Comparison of ENCODE assay signal across 15 cellular contexts in the genomic region with DNA sequence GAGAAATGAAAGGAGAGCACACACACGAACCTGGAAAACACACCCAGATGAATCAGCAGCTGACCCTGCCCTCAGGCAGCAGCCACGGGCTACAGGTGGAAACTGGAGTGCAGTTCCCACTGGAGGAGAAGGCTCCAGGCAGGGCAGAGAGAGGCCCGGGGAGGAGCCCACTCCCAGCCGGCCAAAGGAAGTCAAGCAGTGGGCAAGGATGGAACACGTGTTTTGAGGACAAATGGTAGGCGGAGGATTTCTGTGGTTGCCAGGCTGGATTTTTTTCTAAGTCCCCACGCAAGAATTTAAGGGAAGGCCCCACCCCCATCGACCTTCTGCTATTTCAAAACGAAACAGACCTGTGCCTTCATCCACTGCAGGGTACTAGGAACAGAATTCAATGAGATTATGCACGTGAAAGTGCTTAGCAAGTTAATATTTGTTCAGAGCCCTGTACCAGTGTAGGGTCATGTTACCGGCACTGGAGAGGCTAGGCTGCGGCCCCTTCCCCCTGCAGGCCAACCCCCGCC. TPM values are rescaled to one million over a fixed set of nuclear protein-coding genes. Genes with fewer than 3 reads are reported as not detected.
DNase-seq lines count a peak whose midpoint lies in the region; ATAC-seq and TF ChIP-seq lines count a peak whose summit lies in the region.
"Had no signal": no experiment of that assay in that cellular context is flagged by ENCODE, and none has a peak within 500 bp of the region (broad histone marks: within the 10 kb centered on the region; RNA-seq: fewer than 3 reads in every experiment).

No MANE protein-coding gene starts in this region.

- intact Hi-C loops in adrenal gland (cut with DNase I): loop anchor here in 1 of 2 donors (10.0 kb wide), 1 partner anchor 69 kb away; no protein-coding TSS in a partner anchor

- TF ChIP-seq CTCF in Peyer's patch (IDR thresholded peaks at IDR 0.05) (no peak), adrenal gland (IDR thresholded peaks at IDR 0.05) (no peak)

- TF ChIP-seq POLR2A in Peyer's patch (IDR thresholded peaks at IDR 0.05): peak in 1 of 2 donors; percentile 49
- TF ChIP-seq POLR2A in adrenal gland (IDR thresholded peaks at IDR 0.05): no peak

- H3K36me3 ChIP-seq in Peyer's patch: no peaks in the 10 kb centered on the region
- H3K36me3 ChIP-seq in adrenal gland (replicated peaks in 1 of 2): no peaks in the 10 kb centered on the region
- H3K36me3 ChIP-seq: BLaER1, breast epithelium had no signal

- WGBS in adrenal gland, 4 donors: 67 to 72% (median 69%) methylated on average over 11 to 13 of the region's 13 CpGs

- H3K27me3 ChIP-seq in Peyer's patch (peaks cover 0 to under 1% of the 10 kb centered on the region in 2 donors), adrenal gland (no peaks in the 10 kb centered on the region)
- H3K27me3 ChIP-seq: breast epithelium had no signal

- H3K36me3 Mint-ChIP-seq in activated T-cell treated with anti-CD3 and anti-CD28 coated beads, Interleukin-2, amount 50 U/mL, for 4 hours (ENCODE audit: insufficient read depth): no peaks in the 10 kb centered on the region

- H3K4me1 ChIP-seq in Peyer's patch (peaks cover 0 to 20% (median 4%) of the 10 kb centered on the region in 4 donors), adrenal gland (replicated peaks in 1 of 2) (peaks cover 0 to 32% of the 10 kb centered on the region in 2 donors)
- H3K4me1 ChIP-seq: breast epithelium had no signal

- H3K27me3 Mint-ChIP-seq in activated T-cell treated with anti-CD3 and anti-CD28 coated beads, Interleukin-2, amount 50 U/mL, for 4 hours (ENCODE audit: low read depth): peaks cover 54% of the 10 kb centered on the region

- H3K4me3 Mint-ChIP-seq in activated T-cell treated with anti-CD3 and anti-CD28 coated beads, Interleukin-2, amount 50 U/mL, for 4 hours: no peak overlapping the region
- H3K4me3 Mint-ChIP-seq: activated naive CD4-positive, alpha-beta T cell treated with anti-CD3 and anti-CD28 coated beads for 36 hours had no signal

- H3K4me3 ChIP-seq in Peyer's patch (peak overlapping the region in 1 of 4 donors; percentile 24), adrenal gland (no peak overlapping the region)
- H3K4me3 ChIP-seq: BLaER1, breast epithelium had no signal

- H3K27ac ChIP-seq in Peyer's patch (peak overlapping the region in 3 of 4 donors; percentile 53 to 90 (median 74)), temporal lobe (ENCODE audit: low read depth, low read length) (peak overlapping the region; percentile 9), adrenal gland (no peak overlapping the region)
- H3K27ac ChIP-seq: BLaER1, breast epithelium had no signal

- DNase-seq in NCI-H2029 treated with DMSO at 0.1 percent for 48 hours (lab: John Stamatoyannopoulos, UW) (peak; percentile 70), Peyer's patch (peak in 2 of 3 donors; percentile 69 to 74), left kidney (ENCODE audit: low read depth, low spot score) (peak; percentile 59), adrenal gland (no peak)
- no peak for DNase-seq in activated T-cell treated with anti-CD3 and anti-CD28 coated beads, Interleukin-2, amount 50 U/mL, for 4 hours
- DNase-seq: activated CD4-positive, CD25-positive, alpha-beta regulatory T cell; activated naive CD4-positive, alpha-beta T cell treated with anti-CD3 and anti-CD28 coated beads for 36 hours; DND-41; IMR-90; occipital lobe; SW 1271 had no signal

- no peak for ATAC-seq in HG02798 (IDR thresholded peaks at IDR 0.05; ENCODE audit: poor library complexity, unreplicated experiment)
- ATAC-seq in activated T-cell treated with anti-CD3 and anti-CD28 coated beads, Interleukin-2, amount 50 U/mL, for 4 hours: no peak

- peaks cover 8% of the 10 kb centered on the region for H3K4me1 Mint-ChIP-seq in activated T-cell treated with anti-CD3 and anti-CD28 coated beads, Interleukin-2, amount 50 U/mL, for 4 hours (ENCODE audit: low read depth)

- H3K9me3 Mint-ChIP-seq in activated T-cell treated with anti-CD3 and anti-CD28 coated beads, Interleukin-2, amount 50 U/mL, for 4 hours: no peaks in the 10 kb centered on the region
- H3K9me3 Mint-ChIP-seq: activated naive CD4-positive, alpha-beta T cell treated with anti-CD3 and anti-CD28 coated beads for 36 hours had no signal

- no peaks in the 10 kb centered on the region for H3K9me3 ChIP-seq in Peyer's patch
- H3K9me3 ChIP-seq in adrenal gland (replicated peaks in 1 of 3): no peaks in the 10 kb centered on the region
- H3K9me3 ChIP-seq: BLaER1, breast epithelium had no signal

RNA-seq across cellular contexts. Expression of a gene that starts 6.8 kb away (rescaled TPM):
- 100 to 1,000 TPM in 1 of 4 donors, 10 to 100 TPM in 3; 20.6 to 135 (median 78.2) TPM for total RNA-seq in Peyer's patch
- total RNA-seq in temporal lobe: 2.0 TPM
- total RNA-seq in adrenal gland: 10 to 100 TPM; 13.4 to 26.7 (median 18.7) TPM
- 10 to 100 TPM in 1 of 3 donors, 1 to 10 TPM in 2; 7.4 to 37.2 (median 9.2) TPM for polyA plus RNA-seq in adrenal gland
- under 1 TPM; 0.11 to 0.33 (median 0.24) TPM for total RNA-seq in activated T-cell treated with anti-CD3 and anti-CD28 coated beads, Interleukin-2, amount 50 U/mL, for 4 hours

Comparison
In these comparisons a context has a peak if more than half of its experiments do, and no peak if none do; other contexts are left out.
1. DNase-seq: peak in NCI-H2029 treated with DMSO at 0.1 percent for 48 hours (single experiment), Peyer's patch (2 of 3) and left kidney (single experiment); none in adrenal gland (0 of 7) and activated T-cell treated with anti-CD3 and anti-CD28 coated beads, Interleukin-2, amount 50 U/mL, for 4 hours (single experiment).
2. H3K27ac ChIP-seq: peak in Peyer's patch (3 of 4) and temporal lobe (single experiment); none in adrenal gland (0 of 5).